In the genomic region with DNA sequence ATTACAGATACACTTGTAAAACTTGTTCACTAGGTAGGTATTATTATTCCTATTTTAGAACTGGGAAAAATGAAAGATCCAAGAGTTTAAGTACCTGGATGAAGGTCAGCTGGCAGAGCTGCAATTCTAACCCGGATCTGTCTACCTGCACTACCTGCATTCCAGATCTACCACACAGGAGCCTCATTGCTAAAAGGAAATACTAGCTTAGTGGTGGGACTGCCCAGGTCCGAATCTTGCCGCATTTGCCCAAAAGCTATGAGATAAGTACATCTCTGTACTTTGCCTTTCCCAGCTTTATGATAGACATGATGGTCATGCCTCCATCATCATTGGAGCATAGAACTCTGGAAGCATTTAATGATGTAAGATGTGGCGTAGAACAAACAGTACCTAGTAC, we compare ENCODE assay signal across 16 cellular contexts. TPM values are rescaled to one million over a fixed set of nuclear protein-coding genes. Genes with fewer than 3 reads are reported as not detected.
"Had no signal": no experiment of that assay in that cellular context is flagged by ENCODE, and none has a peak within 500 bp of the region (broad histone marks: within the 10 kb centered on the region; RNA-seq: fewer than 3 reads in every experiment).

No MANE protein-coding gene starts in this region.

- DNase-seq: activated CD4-positive, alpha-beta memory T cell treated with anti-CD3 and anti-CD28 coated beads, Interleukin-2, amount 10 ng/mL, durations not matched to agents 7 days and 5 days; activated CD4-positive, alpha-beta T cell treated with anti-CD3 and anti-CD28 coated beads for 4 hours; activated effector memory CD4-positive, alpha-beta T cell treated with Interleukin-2 at 50 U/mL for 16 hours; activated T-cell treated with anti-CD3 and anti-CD28 coated beads, Interleukin-2, amount 50 U/mL, for 4 hours; effector memory CD4-positive, alpha-beta T cell; gastrocnemius medialis; heart right ventricle; natural killer cell; psoas muscle; stimulated activated CD4-positive, alpha-beta T cell treated with anti-CD3 and anti-CD28 coated beads, Interleukin-12 subunit alpha, Interleukin-12 subunit beta, amount 100 ng/mL, for 4 hours; T-helper 2 cell; tibial artery had no signal

- H3K9me3 ChIP-seq: gastrocnemius medialis, heart right ventricle, psoas muscle, tibial artery, vagina had no signal

- H3K4me1 ChIP-seq: gastrocnemius medialis, psoas muscle had no signal

- H3K27me3 ChIP-seq: brain microvascular endothelial cell, gastrocnemius medialis, heart right ventricle, tibial artery, vagina had no signal

- H3K36me3 ChIP-seq: brain microvascular endothelial cell, gastrocnemius medialis, heart right ventricle, tibial artery, vagina had no signal

- H3K4me3 ChIP-seq: gastrocnemius medialis, psoas muscle, tibial artery had no signal

- ATAC-seq: activated T-cell treated with anti-CD3 and anti-CD28 coated beads, Interleukin-2, amount 50 U/mL, for 4 hours; gastrocnemius medialis; natural killer cell; psoas muscle; stimulated activated effector memory CD8-positive, alpha-beta T cell treated with anti-CD3 and anti-CD28 coated beads, Interleukin-12 subunit alpha, Interleukin-12 subunit beta, amount 100 ng/mL, for 72 hours had no signal

- H3K27ac ChIP-seq: brain microvascular endothelial cell, gastrocnemius medialis, psoas muscle, tibial artery had no signal

RNA-seq across cellular contexts. Expression of a gene that starts 36.8 kb away (rescaled TPM):
- total RNA-seq: gastrocnemius medialis, lung microvascular endothelial cell, vagina had no signal
